In the genomic region with DNA sequence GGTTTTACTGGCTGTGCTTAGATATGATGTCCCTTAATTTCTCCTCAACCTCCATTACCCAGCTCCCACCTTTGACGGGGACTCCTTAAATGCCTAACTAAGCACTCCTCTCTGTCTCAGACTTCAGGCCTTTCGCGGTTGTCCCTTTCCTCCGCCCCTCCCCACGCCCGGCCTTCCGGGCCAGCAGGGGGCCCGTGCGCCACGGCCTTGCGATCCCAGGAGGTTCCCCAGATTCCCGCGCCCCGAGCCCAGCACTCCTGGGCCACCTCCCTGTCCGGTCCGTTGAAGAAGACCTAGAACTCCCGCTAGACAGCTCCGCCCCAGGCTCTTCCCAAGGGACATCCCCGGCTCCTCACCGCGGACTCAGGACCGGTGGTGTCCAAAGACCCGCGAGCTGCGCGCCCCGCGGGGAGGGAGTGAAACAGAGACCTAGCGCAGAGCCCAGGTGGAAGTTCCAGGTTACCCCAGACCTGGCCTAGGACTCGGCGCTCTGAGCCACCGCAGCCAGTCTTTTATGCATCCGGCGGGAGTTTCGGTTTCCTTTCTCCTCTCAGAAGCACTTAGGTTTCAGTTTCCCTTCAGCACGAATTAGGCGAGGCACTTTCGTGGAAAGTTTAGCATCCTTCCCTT, we compare ENCODE assay signal across 8 cellular contexts. TPM values are rescaled to one million over a fixed set of nuclear protein-coding genes. Genes with fewer than 3 reads are reported as not detected.
DNase-seq lines count a peak whose midpoint lies in the region; ATAC-seq, FAIRE-seq and TF ChIP-seq lines count a peak whose summit lies in the region.

A gene with protein sequence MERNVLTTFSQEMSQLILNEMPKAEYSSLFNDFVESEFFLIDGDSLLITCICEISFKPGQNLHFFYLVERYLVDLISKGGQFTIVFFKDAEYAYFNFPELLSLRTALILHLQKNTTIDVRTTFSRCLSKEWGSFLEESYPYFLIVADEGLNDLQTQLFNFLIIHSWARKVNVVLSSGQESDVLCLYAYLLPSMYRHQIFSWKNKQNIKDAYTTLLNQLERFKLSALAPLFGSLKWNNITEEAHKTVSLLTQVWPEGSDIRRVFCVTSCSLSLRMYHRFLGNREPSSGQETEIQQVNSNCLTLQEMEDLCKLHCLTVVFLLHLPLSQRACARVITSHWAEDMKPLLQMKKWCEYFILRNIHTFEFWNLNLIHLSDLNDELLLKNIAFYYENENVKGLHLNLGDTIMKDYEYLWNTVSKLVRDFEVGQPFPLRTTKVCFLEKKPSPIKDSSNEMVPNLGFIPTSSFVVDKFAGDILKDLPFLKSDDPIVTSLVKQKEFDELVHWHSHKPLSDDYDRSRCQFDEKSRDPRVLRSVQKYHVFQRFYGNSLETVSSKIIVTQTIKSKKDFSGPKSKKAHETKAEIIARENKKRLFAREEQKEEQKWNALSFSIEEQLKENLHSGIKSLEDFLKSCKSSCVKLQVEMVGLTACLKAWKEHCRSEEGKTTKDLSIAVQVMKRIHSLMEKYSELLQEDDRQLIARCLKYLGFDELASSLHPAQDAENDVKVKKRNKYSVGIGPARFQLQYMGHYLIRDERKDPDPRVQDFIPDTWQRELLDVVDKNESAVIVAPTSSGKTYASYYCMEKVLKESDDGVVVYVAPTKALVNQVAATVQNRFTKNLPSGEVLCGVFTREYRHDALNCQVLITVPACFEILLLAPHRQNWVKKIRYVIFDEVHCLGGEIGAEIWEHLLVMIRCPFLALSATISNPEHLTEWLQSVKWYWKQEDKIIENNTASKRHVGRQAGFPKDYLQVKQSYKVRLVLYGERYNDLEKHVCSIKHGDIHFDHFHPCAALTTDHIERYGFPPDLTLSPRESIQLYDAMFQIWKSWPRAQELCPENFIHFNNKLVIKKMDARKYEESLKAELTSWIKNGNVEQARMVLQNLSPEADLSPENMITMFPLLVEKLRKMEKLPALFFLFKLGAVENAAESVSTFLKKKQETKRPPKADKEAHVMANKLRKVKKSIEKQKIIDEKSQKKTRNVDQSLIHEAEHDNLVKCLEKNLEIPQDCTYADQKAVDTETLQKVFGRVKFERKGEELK (N-terminal part only) (minus strand): TSS at position 487 of the 630 bp plus-strand sequence. CDS start 7,493 bp downstream, outside the sequence.

- TF ChIP-seq POLR2A in GM15510 (IDR thresholded peaks at IDR 0.05; ENCODE audit: borderline replicate concordance, extremely low read depth, insufficient read length): peak; percentile 81

- ATAC-seq in HG02763 (IDR thresholded peaks at IDR 0.05; ENCODE audit: unreplicated experiment): peak; percentile 97

- H3K4me1 ChIP-seq in iPS-18a (ENCODE audit: control insufficient read depth, low read depth, low read length) (peaks cover 22% of the 10 kb centered on the region), skeletal muscle tissue (ENCODE audit: control insufficient read depth in 3 of 3, insufficient read depth in 3 of 3, low read length in 3 of 3) (peaks cover 0 to 3% (median 0%) of the 10 kb centered on the region in 3 donors)

- peak within 1 kb of the TSS; percentile 72 for H3K4me3 ChIP-seq in iPS-18a (ENCODE audit: low read length)
- H3K4me3 ChIP-seq in skeletal muscle tissue (ENCODE audit: low read length in 3 of 3): peak within 1 kb of the TSS; percentile 86 to 93 (median 90)

- H3K9ac ChIP-seq in iPS-18a (ENCODE audit: low read length) (peak within 1 kb of the TSS; percentile 67), skeletal muscle tissue (ENCODE audit: low read depth in 1 of 3, low read length in 3 of 3) (peak within 1 kb of the TSS; percentile 89 to 91 (median 91))

- H3K27me3 ChIP-seq in iPS-18a (ENCODE audit: control insufficient read depth, insufficient read depth, low read length) (no peaks in the 10 kb centered on the region), skeletal muscle tissue (ENCODE audit: control insufficient read depth in 3 of 3, insufficient read depth in 3 of 3, low read length in 3 of 3) (no peaks in the 10 kb centered on the region)

- no peaks in the 10 kb centered on the region for H3K36me3 ChIP-seq in iPS-18a (ENCODE audit: control insufficient read depth, low read depth, low read length)
- no peaks in the 10 kb centered on the region for H3K36me3 ChIP-seq in skeletal muscle tissue (ENCODE audit: control insufficient read depth in 3 of 3, insufficient read depth in 3 of 3, low read length in 3 of 3)

- DNase-seq in NCI-H128 (lab: John Stamatoyannopoulos, UW; ENCODE audit: unreplicated experiment) (peak; percentile 2), UCSD-AML1 (lab: John Stamatoyannopoulos, UW; ENCODE audit: unreplicated experiment) (peak; percentile 86), brain pericyte (ENCODE audit: low read depth, low spot score) (peak; percentile 41), D721Med (ENCODE audit: insufficient read length, low spot score) (no peak)

- H3K9me3 ChIP-seq in iPS-18a (ENCODE audit: control insufficient read depth, low read depth, low read length) (no peaks in the 10 kb centered on the region), skeletal muscle tissue (ENCODE audit: control insufficient read depth in 3 of 3, low read length in 3 of 3) (no peaks in the 10 kb centered on the region)

- no peak for TF ChIP-seq CTCF in D721Med (IDR thresholded peaks at IDR 0.05; ENCODE audit: insufficient read depth, missing control alignments)

- no peak for FAIRE-seq in D721Med (lab: Jason Lieb, UNC)

- H3K27ac ChIP-seq in iPS-18a (ENCODE audit: low read length): no peak within 1 kb of the TSS
- peak within 1 kb of the TSS; percentile 88 for H3K27ac ChIP-seq in skeletal muscle tissue (ENCODE audit: low read depth, low read length)

RNA-seq across cellular contexts. Expression of the gene that starts here (rescaled TPM):
- 8.9 TPM for total RNA-seq in skeletal muscle tissue
